ENCODE assay signal across 1 cellular context in genomic region chr1:73326663-73327062, GRCh38.
TF ChIP-seq lines count a peak whose summit lies in the region.

No MANE protein-coding gene starts in this region.

TF ChIP-seq in GM12878, 131 proteins besides CTCF, POLR2A, EP300 and RAD21 (continued from another document):
- TF ChIP-seq ZNF592 (IDR thresholded peaks at IDR 0.05), result no peak
- TF ChIP-seq SMARCA5 (IDR thresholded peaks at IDR 0.05), result no peak
- no peak for TF ChIP-seq ZNF207 (IDR thresholded peaks at IDR 0.05; ENCODE audit: borderline replicate concordance)
- no peak for TF ChIP-seq SRF (IDR thresholded peaks at IDR 0.05; ENCODE audit: low read depth in 2 of 2, low read length in 2 of 2)
- no peak for TF ChIP-seq KDM1A (IDR thresholded peaks at IDR 0.05; ENCODE audit: borderline replicate concordance)
- no peak for TF ChIP-seq MYB (IDR thresholded peaks at IDR 0.05; ENCODE audit: borderline replicate concordance, low read depth, low read length)
- no peak for TF ChIP-seq LARP7 (IDR thresholded peaks at IDR 0.05)
- no peak for TF ChIP-seq RBBP5 (conservative IDR thresholded peaks at IDR 0.05)
- no peak for TF ChIP-seq NFIC (IDR thresholded peaks at IDR 0.05; ENCODE audit: low read depth, low read length)
- TF ChIP-seq ZNF24 (IDR thresholded peaks at IDR 0.05), result no peak
- no peak for TF ChIP-seq NR2F1 (conservative IDR thresholded peaks at IDR 0.05)
- no peak for TF ChIP-seq RUNX3 (IDR thresholded peaks at IDR 0.05; ENCODE audit: low read length)
- TF ChIP-seq SMAD5 (IDR thresholded peaks at IDR 0.05; ENCODE audit: low read depth), result no peak
- TF ChIP-seq BRCA1 (IDR thresholded peaks at IDR 0.05; ENCODE audit: low read depth, low read length), result no peak
- TF ChIP-seq NRF1 (conservative IDR thresholded peaks at IDR 0.05; ENCODE audit: low read depth, low read length), result no peak
- TF ChIP-seq POLR2AphosphoS5 (IDR thresholded peaks at IDR 0.05; ENCODE audit: low read length), result no peak
TF ChIP-seq in GM12878: peak in this region for 0.
